Comparison of ENCODE assay signal across 1 cellular context in the genomic region with DNA sequence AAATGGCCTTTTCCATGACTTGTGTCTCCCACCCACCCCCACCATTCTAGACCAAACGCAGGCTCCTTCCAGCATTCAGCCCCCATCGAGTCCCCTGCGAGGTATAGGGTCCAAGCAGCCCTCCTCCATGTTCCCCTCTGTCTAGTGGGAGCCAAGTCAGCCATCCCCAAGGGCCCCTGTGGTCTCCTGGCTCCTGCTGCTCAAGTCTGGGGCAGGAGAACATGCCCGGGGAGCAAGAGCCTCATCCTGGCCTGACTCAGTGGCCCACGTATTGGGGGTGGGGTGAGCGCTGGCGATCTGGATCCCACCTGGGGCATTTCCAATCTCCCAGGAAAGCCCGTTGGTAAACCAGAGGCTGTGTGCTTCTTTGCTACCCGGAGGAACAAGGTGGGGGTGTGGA.
TF ChIP-seq lines count a peak whose summit lies in the region.

No MANE protein-coding gene starts in this region.

TF ChIP-seq in HepG2, 621 proteins besides CTCF, POLR2A, EP300 and RAD21:
- no peak for TF ChIP-seq BCLAF1 (IDR thresholded peaks at IDR 0.05)
- no peak for TF ChIP-seq EZH2 (conservative IDR thresholded peaks at IDR 0.05; ENCODE audit: low read depth, low read length)
- no peak for TF ChIP-seq ZNF101 (CRISPR knock-in tag; IDR thresholded peaks at IDR 0.05; ENCODE audit: borderline replicate concordance, low read depth)
- no peak for TF ChIP-seq ZKSCAN1 (IDR thresholded peaks at IDR 0.05; ENCODE audit: low read length)
- TF ChIP-seq SP4 (CRISPR knock-in tag; IDR thresholded peaks at IDR 0.05), result no peak
- no peak for TF ChIP-seq ZBTB7A (CRISPR knock-in tag; IDR thresholded peaks at IDR 0.05)
- no peak for TF ChIP-seq FOXP1 (IDR thresholded peaks at IDR 0.05)
- no peak for TF ChIP-seq FOXP1 (CRISPR knock-in tag; IDR thresholded peaks at IDR 0.05)
- no peak for TF ChIP-seq ZNF180 (CRISPR knock-in tag; IDR thresholded peaks at IDR 0.05; ENCODE audit: borderline replicate concordance, low read depth)
- TF ChIP-seq, protein P1, sequence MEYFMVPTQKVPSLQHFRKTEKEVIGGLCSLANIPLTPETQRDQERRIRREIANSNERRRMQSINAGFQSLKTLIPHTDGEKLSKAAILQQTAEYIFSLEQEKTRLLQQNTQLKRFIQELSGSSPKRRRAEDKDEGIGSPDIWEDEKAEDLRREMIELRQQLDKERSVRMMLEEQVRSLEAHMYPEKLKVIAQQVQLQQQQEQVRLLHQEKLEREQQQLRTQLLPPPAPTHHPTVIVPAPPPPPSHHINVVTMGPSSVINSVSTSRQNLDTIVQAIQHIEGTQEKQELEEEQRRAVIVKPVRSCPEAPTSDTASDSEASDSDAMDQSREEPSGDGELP (IDR thresholded peaks at IDR 0.05; ENCODE audit: borderline replicate concordance, low read depth), result no peak
- no peak for TF ChIP-seq GMEB2 (CRISPR knock-in tag; IDR thresholded peaks at IDR 0.05; ENCODE audit: low read depth)
- TF ChIP-seq SAFB2 (CRISPR knock-in tag; IDR thresholded peaks at IDR 0.05; ENCODE audit: borderline replicate concordance, low read depth), result no peak
- no peak for TF ChIP-seq KLF11 (CRISPR knock-in tag; IDR thresholded peaks at IDR 0.05)
